Comparison of ENCODE assay signal across 17 cellular contexts in the genomic region with DNA sequence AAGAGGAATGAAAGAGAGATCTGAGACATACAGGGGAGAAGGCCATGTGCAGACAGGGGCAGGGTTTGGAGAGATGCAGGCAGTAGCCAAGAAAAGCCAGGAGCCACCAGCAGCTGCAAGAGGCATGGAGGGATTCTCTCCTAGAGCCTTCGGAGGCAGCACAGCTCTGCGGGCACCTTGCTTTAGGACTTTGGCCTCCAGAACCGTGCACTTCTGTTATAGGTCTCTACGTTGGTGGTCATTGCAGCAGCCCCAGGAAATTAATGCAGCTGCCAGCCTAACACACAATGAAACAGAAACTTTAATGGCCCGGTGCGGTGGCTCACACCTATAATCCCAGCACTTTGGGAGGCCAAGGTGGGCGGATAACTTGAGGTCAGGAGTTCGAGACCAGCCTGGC. TPM values are rescaled to one million over a fixed set of nuclear protein-coding genes. Genes with fewer than 3 reads are reported as not detected.
DNase-seq lines count a peak whose midpoint lies in the region; ATAC-seq, FAIRE-seq and TF ChIP-seq lines count a peak whose summit lies in the region.
"Had no signal": no experiment of that assay in that cellular context is flagged by ENCODE, and none has a peak within 500 bp of the region (broad histone marks: within the 10 kb centered on the region; RNA-seq: fewer than 3 reads in every experiment).

No MANE protein-coding gene starts in this region.

- H3K4me1 ChIP-seq in HepG2 (ENCODE audit: insufficient read depth, low read length) = no peaks in the 10 kb centered on the region
- no peaks in the 10 kb centered on the region for H3K4me1 ChIP-seq in right lobe of liver
- peaks cover 14% of the 10 kb centered on the region for H3K4me1 ChIP-seq in mammary epithelial cell (ENCODE audit: insufficient read depth, low read length)
- H3K4me1 ChIP-seq in keratinocyte (ENCODE audit: control insufficient read depth, extremely low read depth, insufficient read depth, low read length) = peaks cover 19% of the 10 kb centered on the region
- H3K4me1 ChIP-seq in prostate gland (replicated peaks) = no peaks in the 10 kb centered on the region

- H3K4me3 ChIP-seq in HepG2 (replicated peaks in 1 of 3; ENCODE audit: insufficient read depth in 1 of 3, low read depth in 2 of 3, low read length in 3 of 3) (no peak overlapping the region), right lobe of liver (no peak overlapping the region), mammary epithelial cell (replicated peaks in 1 of 3; ENCODE audit: insufficient read depth in 1 of 3, low read depth in 2 of 3, low read length in 3 of 3) (no peak overlapping the region), keratinocyte (ENCODE audit: control insufficient read depth in 2 of 3, extremely low read depth in 1 of 3, insufficient read depth in 2 of 3, low read depth in 1 of 3, low read length in 3 of 3) (no peak overlapping the region), prostate gland (no peak overlapping the region)
- H3K4me3 ChIP-seq: BLaER1 treated with 17β-estradiol and CSF1 and Interleukin-3, amounts not matched to agents 10 nM and 100 nM had no signal

- FAIRE-seq in HepG2 (lab: Jason Lieb, UNC) (no peak), keratinocyte (lab: Jason Lieb, UNC) (no peak)

- H3K27me3 ChIP-seq in HepG2 (ENCODE audit: control insufficient read depth in 1 of 2, insufficient read depth in 2 of 2, low read length in 2 of 2) (peaks cover 0 to 12% of the 10 kb centered on the region in 2 experiments; a peak in 2 of 5 replicates), right lobe of liver (no peaks in the 10 kb centered on the region), mammary epithelial cell (ENCODE audit: insufficient read depth, low read length) (no peaks in the 10 kb centered on the region), keratinocyte (ENCODE audit: control insufficient read depth, extremely low read depth, insufficient read depth, low read length) (no peaks in the 10 kb centered on the region), prostate gland (replicated peaks; ENCODE audit: insufficient read depth) (no peaks in the 10 kb centered on the region)
- H3K27me3 ChIP-seq: BLaER1 treated with 17β-estradiol and CSF1 and Interleukin-3, amounts not matched to agents 10 nM and 100 nM had no signal

- H3K4me2 ChIP-seq in HepG2 (ENCODE audit: low read depth, low read length) = no peak overlapping the region
- H3K4me2 ChIP-seq in mammary epithelial cell (ENCODE audit: insufficient read depth, low read depth, low read length) = peak overlapping the region; percentile 81
- no peak overlapping the region for H3K4me2 ChIP-seq in keratinocyte (ENCODE audit: control insufficient read depth, extremely low read depth, insufficient read depth, low read depth, low read length)

- no peak for TF ChIP-seq POLR2A in HepG2 (IDR thresholded peaks at IDR 0.05; ENCODE audit: insufficient read depth in 1 of 2, low read depth in 2 of 2, low read length in 2 of 2)
- no peak for TF ChIP-seq POLR2A in right lobe of liver (IDR thresholded peaks at IDR 0.05)
- TF ChIP-seq POLR2A in prostate gland (IDR thresholded peaks at IDR 0.05) = no peak

- H3K9me3 ChIP-seq in HepG2 (ENCODE audit: low read length) (no peaks in the 10 kb centered on the region), right lobe of liver (no peaks in the 10 kb centered on the region), mammary epithelial cell (replicated peaks; ENCODE audit: insufficient read depth, low read length) (no peaks in the 10 kb centered on the region), keratinocyte (ENCODE audit: control insufficient read depth, low read depth, low read length) (no peaks in the 10 kb centered on the region), prostate gland (no peaks in the 10 kb centered on the region)

- H3K36me3 ChIP-seq in HepG2 (replicated peaks in 1 of 2; ENCODE audit: control insufficient read depth in 1 of 2, insufficient read depth in 2 of 2, low read length in 2 of 2) (no peaks in the 10 kb centered on the region), right lobe of liver (no peaks in the 10 kb centered on the region), mammary epithelial cell (ENCODE audit: insufficient read depth, low read length) (no peaks in the 10 kb centered on the region), keratinocyte (ENCODE audit: control insufficient read depth in 2 of 2, extremely low read depth in 1 of 2, insufficient read depth in 2 of 2, low read length in 2 of 2) (no peaks in the 10 kb centered on the region), prostate gland (no peaks in the 10 kb centered on the region)
- H3K36me3 ChIP-seq: BLaER1 treated with 17β-estradiol and CSF1 and Interleukin-3, amounts not matched to agents 10 nM and 100 nM had no signal

- 40% methylated on average over 5 of the region's 8 CpGs for WGBS in HepG2 (ENCODE audit: low lambda C conversion rate)
- WGBS in right lobe of liver (ENCODE audit: insufficient coverage, low coverage, low lambda C conversion rate, missing lambda C conversion rate) = 72% methylated on average over 3 of the region's 8 CpGs
- 83% methylated on average over 8 of the region's 8 CpGs for WGBS in mammary epithelial cell (ENCODE audit: low coverage, missing lambda C conversion rate)
- WGBS in prostate gland = 84% methylated on average over 8 of the region's 8 CpGs

- no peak overlapping the region for H3K27ac ChIP-seq in HepG2 (ENCODE audit: extremely low read length, insufficient read depth, low read length)
- H3K27ac ChIP-seq in right lobe of liver = no peak overlapping the region
- H3K27ac ChIP-seq in mammary epithelial cell (ENCODE audit: insufficient read depth, low read depth, low read length) = peak overlapping the region; percentile 90
- H3K27ac ChIP-seq in keratinocyte (ENCODE audit: control insufficient read depth, insufficient read depth, low read length) = peak overlapping the region; percentile 76
- H3K27ac ChIP-seq in prostate gland = no peak overlapping the region
- H3K27ac ChIP-seq: HL-60 had no signal

- intact Hi-C loops in HepG2 (cut with micrococcal nuclease; ENCODE audit: unreplicated experiment) = no loop called here
- intact Hi-C loops in right lobe of liver (cut with DNase I) = no loop called here
- intact Hi-C loops in mammary epithelial cell (cut with micrococcal nuclease) = loop anchor here (5.0 kb wide), 1 partner anchor 70 kb away; no protein-coding TSS in a partner anchor
- intact Hi-C loops in prostate gland (cut with DNase I) = no loop called here

- CTCF ChIA-PET in HepG2 (lab: Yijun Ruan, JAX; ENCODE audit: low intra/inter-chr PET ratio, low total read pairs) (no interaction called here), mammary epithelial cell (lab: Charles Lee; ENCODE audit: low non-redundant PET) (no interaction called here)

- no peaks in the 10 kb centered on the region for H3K79me2 ChIP-seq in HepG2 (ENCODE audit: insufficient read depth, low read length)
- H3K79me2 ChIP-seq in mammary epithelial cell (ENCODE audit: insufficient read depth, low read length) = no peaks in the 10 kb centered on the region
- no peaks in the 10 kb centered on the region for H3K79me2 ChIP-seq in keratinocyte (ENCODE audit: control insufficient read depth, insufficient read depth, low read length)

- H2AFZ ChIP-seq in HepG2 (ENCODE audit: low read length) = no peak overlapping the region
- no peak overlapping the region for H2AFZ ChIP-seq in mammary epithelial cell (ENCODE audit: low read depth, low read length)
- no peak overlapping the region for H2AFZ ChIP-seq in keratinocyte (ENCODE audit: control insufficient read depth, low read length)

- dilution Hi-C loops in mammary epithelial cell (cut with HindIII; ENCODE audit: low sequenced_read_pairs) (no loop called here), keratinocyte (cut with MboI; ENCODE audit: extremely low pct_ligation_motif_present, low sequenced_read_pairs) (no loop called here)

- TF ChIP-seq CTCF in HepG2 (CRISPR knock-in tag; IDR thresholded peaks at IDR 0.05) (no peak), right lobe of liver (IDR thresholded peaks at IDR 0.05) (no peak), mammary epithelial cell (conservative IDR thresholded peaks at IDR 0.05 in 1 of 2, IDR thresholded peaks at IDR 0.05 in 1 of 2; ENCODE audit: extremely low read depth in 1 of 2, insufficient read depth in 1 of 2, low read depth in 1 of 2, low read length in 2 of 2) (no peak), keratinocyte (optimal IDR thresholded peaks at IDR 0.05 in 1 of 3, IDR thresholded peaks at IDR 0.05 in 1 of 3, conservative IDR thresholded peaks at IDR 0.05 in 1 of 3; ENCODE audit: extremely low read depth in 1 of 3, insufficient read depth in 2 of 3, low read length in 3 of 3) (no peak), prostate gland (IDR thresholded peaks at IDR 0.05) (no peak)

- in situ Hi-C loops in HepG2 (cut with HindIII; ENCODE audit: extremely low pct_ligation_motif_present, low pct_unique_long_range_greater_than_20kb) = no loop called here
- in situ Hi-C loops in mammary epithelial cell (cut with MboI; ENCODE audit: low sequenced_read_pairs in 2 of 2) = no loop called here

- POLR2A ChIA-PET in HepG2 (lab: Yijun Ruan, JAX) = no interaction called here

- BruUV-seq in HepG2 (replicated peaks; lab: Mats Ljungman, UMichigan) = no TSS peak
- no TSS peak for BruUV-seq in mammary epithelial cell (replicated peaks; lab: Mats Ljungman, UMichigan)

- H3K9ac ChIP-seq in HepG2 (ENCODE audit: insufficient read depth, low read depth, low read length) (no peak overlapping the region), mammary epithelial cell (ENCODE audit: insufficient read depth, low read length) (no peak overlapping the region), keratinocyte (ENCODE audit: control insufficient read depth, extremely low read depth, insufficient read depth, low read length) (no peak overlapping the region)
- H3K9ac ChIP-seq: BLaER1 treated with 17β-estradiol and CSF1 and Interleukin-3, amounts not matched to agents 10 nM and 100 nM had no signal

- no peak for TF ChIP-seq EP300 in HepG2 (IDR thresholded peaks at IDR 0.05; ENCODE audit: low read depth in 2 of 2, low read length in 2 of 2)
- TF ChIP-seq EP300 in HepG2 (CRISPR knock-in tag; IDR thresholded peaks at IDR 0.05; ENCODE audit: borderline replicate concordance) = no peak

- no peak for DNase-seq in HepG2 (ENCODE audit: low spot score)
- no peak for DNase-seq in right lobe of liver
- no peak for DNase-seq in mammary epithelial cell
- no peak for DNase-seq in keratinocyte (ENCODE audit: low read depth, low spot score)
- DNase-seq in SHP77 treated with DMSO at 0.1 percent for 48 hours (lab: John Stamatoyannopoulos, UW) = no peak
- DNase-seq in prostate gland (ENCODE audit: low spot score) = no peak
- DNase-seq in stimulated activated CD4-positive, alpha-beta T cell treated with anti-CD3 and anti-CD28 coated beads, Interleukin-1b, Interleukin-23, amount 100 ng/mL, for 48 hours = no peak
- DNase-seq: Calu3; CD8-positive, alpha-beta T cell; DMS79 treated with DMSO at 0.1 percent for 48 hours; GF-D8; H7; HFFc6; IMR-90 had no signal

- ATAC-seq in HepG2 (peak; percentile 37; the same call in 1 of the 3 replicates), right lobe of liver (no peak)
- ATAC-seq: CD8-positive, alpha-beta T cell; HCT116 had no signal

- no peaks in the 10 kb centered on the region for H3K9me1 ChIP-seq in keratinocyte (ENCODE audit: control insufficient read depth, extremely low read depth, insufficient read depth, low read length)

- H4K20me1 ChIP-seq in HepG2 (ENCODE audit: insufficient read depth, low read length) (no peaks in the 10 kb centered on the region), mammary epithelial cell (ENCODE audit: insufficient read depth, low read length) (no peaks in the 10 kb centered on the region), keratinocyte (ENCODE audit: control insufficient read depth, extremely low read depth, insufficient read depth, low read length) (no peaks in the 10 kb centered on the region)
- H4K20me1 ChIP-seq: BLaER1 treated with 17β-estradiol and CSF1 and Interleukin-3, amounts not matched to agents 10 nM and 100 nM had no signal

- TF ChIP-seq RAD21 in HepG2 (CRISPR knock-in tag; IDR thresholded peaks at IDR 0.05) = no peak

RNA-seq across cellular contexts. Expression of a gene that starts 14.7 kb away (rescaled TPM):
- total RNA-seq in HepG2 (2016; rRNA removed; fragmentation: Illumina TruSeq; extraction: Trizol) = 51.3 and 60.9 TPM in 2 replicates
- 159 and 190 TPM in 2 replicates for total RNA-seq in HepG2 (2016; cell fraction: cytosol; rRNA removed; fragmentation: Illumina TruSeq; extraction: Trizol; ENCODE audit: low read depth)
- total RNA-seq in HepG2 (2016; cell fraction: insoluble cytoplasmic fraction; rRNA removed; fragmentation: Illumina TruSeq; extraction: Trizol) = 58.7 and 61.0 TPM in 2 replicates
- total RNA-seq in HepG2 (2016; cell fraction: membrane; rRNA removed; fragmentation: Illumina TruSeq; extraction: Trizol) = 78.3 and 96.8 TPM in 2 replicates
- 51.3 and 54.6 TPM in 2 replicates for total RNA-seq in HepG2 (2016; cell fraction: nucleus; rRNA removed; fragmentation: Illumina TruSeq; extraction: Trizol)
- 3.3 and 7.9 TPM in 2 replicates for polyA plus RNA-seq in HepG2 (2011; rRNA removed)
- polyA plus RNA-seq in HepG2 (2011; cell fraction: cytosol; rRNA removed) = 3.5 and 3.7 TPM in 2 replicates
- 2.5 and 4.9 TPM in 2 replicates for polyA plus RNA-seq in HepG2 (2011; cell fraction: nucleus; rRNA removed)
- polyA plus RNA-seq in HepG2 (2012) = 6.0 and 14.0 TPM in 2 replicates
- polyA plus RNA-seq in HepG2 (2016; cell fraction: cytosol; fragmentation: Illumina TruSeq; extraction: Trizol; ENCODE audit: low read depth) = 3.9 and 4.2 TPM in 2 replicates
- 50.3 and 57.0 TPM in 2 replicates for polyA plus RNA-seq in HepG2 (2016; cell fraction: insoluble cytoplasmic fraction; fragmentation: Illumina TruSeq; extraction: Trizol; ENCODE audit: low read depth)
- 4.0 and 6.2 TPM in 2 replicates for polyA plus RNA-seq in HepG2 (2016; cell fraction: membrane; fragmentation: Illumina TruSeq; extraction: Trizol; ENCODE audit: low read depth)
- polyA plus RNA-seq in HepG2 (2016; cell fraction: nucleus; fragmentation: Illumina TruSeq; extraction: Trizol; ENCODE audit: insufficient read depth, low read depth) = 26.4 and 41.3 TPM in 2 replicates
- polyA minus RNA-seq in HepG2 (2011; rRNA and poly(A)+ RNA removed; ENCODE audit: low replicate concordance) = 4.6 and 22.0 TPM in 2 replicates
- polyA minus RNA-seq in HepG2 (2011; cell fraction: cytosol; rRNA and poly(A)+ RNA removed) = 11.9 and 12.9 TPM in 2 replicates
- polyA minus RNA-seq in HepG2 (2011; cell fraction: nucleus; rRNA and poly(A)+ RNA removed) = 30.6 TPM in 2 replicates
- total RNA-seq in right lobe of liver = 1 to 10 TPM; 1.8 to 6.9 (median 3.8) TPM
- 10 to 100 TPM; 15.5 to 27.9 TPM for total RNA-seq in mammary epithelial cell
- polyA plus RNA-seq in mammary epithelial cell = 25.2 TPM
- polyA minus RNA-seq in mammary epithelial cell = 34.7 TPM
- 8.6 to 27.1 TPM (median 18.6 TPM) in 3 replicates for polyA plus RNA-seq in keratinocyte
- polyA plus RNA-seq in keratinocyte (2011; ENCODE audit: low read depth) = 10.6 TPM
- polyA plus RNA-seq in keratinocyte (2011; cell fraction: cytosol; rRNA removed) = 9.1 and 14.1 TPM in 2 replicates
- 11.4 and 15.6 TPM in 2 replicates for polyA plus RNA-seq in keratinocyte (2011; cell fraction: nucleus; rRNA removed)
- 5.9 and 19.9 TPM in 2 replicates for polyA plus RNA-seq in keratinocyte (2012; ENCODE audit: low replicate concordance)
- 0.92 to 35.9 TPM (median 8.6 TPM) in 3 replicates for polyA minus RNA-seq in keratinocyte
- 5.6 TPM for polyA minus RNA-seq in keratinocyte (2011; cell fraction: cytosol; rRNA and poly(A)+ RNA removed)
- 8.1 and 14.1 TPM in 2 replicates for polyA minus RNA-seq in keratinocyte (2011; cell fraction: nucleus; rRNA and poly(A)+ RNA removed)
- 10 to 100 TPM; 11.4 to 20.3 TPM for total RNA-seq in prostate gland

Comparison
In these comparisons a context has a peak if more than half of its experiments do, and no peak if none do; other contexts are left out.
1. H3K27ac ChIP-seq: peak in mammary epithelial cell (single experiment) and keratinocyte (single experiment); none in HepG2 (single experiment), right lobe of liver (0 of 3) and prostate gland (0 of 2).